Comparison of ENCODE assay signal across 8 cellular contexts in genomic region chr12:56593909-56594621, GRCh38.
DNase-seq lines count a peak whose midpoint lies in the region; ATAC-seq and TF ChIP-seq lines count a peak whose summit lies in the region.

No MANE protein-coding gene starts in this region.

- TF ChIP-seq CTCF in GM20000 (IDR thresholded peaks at IDR 0.05; ENCODE audit: extremely low read depth, missing control alignments) = peak; percentile 84

- in situ Hi-C loops in ACHN (cut with HindIII; ENCODE audit: low pct_ligation_motif_present, low pct_unique_long_range_greater_than_20kb, low sequenced_read_pairs) = no loop called here

- DNase-seq in ACHN (peak; percentile 84), GM20000 (ENCODE audit: low spot score) (peak; percentile 71), NCI-H2171 (lab: John Stamatoyannopoulos, UW) (peak; percentile 39), kidney tubule cell (ENCODE audit: low spot score) (peak; percentile 86)
- peak; percentile 38 for DNase-seq in activated CD4-positive, CD25-positive, alpha-beta regulatory T cell treated with anti-CD3 and anti-CD28 coated beads, Interleukin-2, amount 50 U/mL, for 16 hours (ENCODE audit: low read depth, low spot score)
- DNase-seq in central memory CD4-positive, alpha-beta T cell = peak; percentile 50
- peak; percentile 58 to 64 for DNase-seq in stimulated activated CD4-positive, alpha-beta T cell treated with anti-CD3 and anti-CD28 coated beads, Interleukin-2, amount 100 ng/mL, for 48 hours

- no peak for ATAC-seq in GM19324 (IDR thresholded peaks at IDR 0.05; ENCODE audit: low FRiP score, unreplicated experiment)
